ENCODE assay signal across 8 cellular contexts in genomic region chr7:77157446-77157845, GRCh38. TPM values are rescaled to one million over a fixed set of nuclear protein-coding genes. Genes with fewer than 3 reads are reported as not detected.
DNase-seq lines count a peak whose midpoint lies in the region; ATAC-seq, FAIRE-seq and TF ChIP-seq lines count a peak whose summit lies in the region.

No MANE protein-coding gene starts in this region.

- TF ChIP-seq CTCF in astrocyte (IDR thresholded peaks at IDR 0.05; ENCODE audit: insufficient read depth, low read depth, low read length) (no peak), endodermal cell (conservative IDR thresholded peaks at IDR 0.05) (no peak)

- H3K27me3 ChIP-seq in BLaER1 treated with 17β-estradiol and CSF1 and Interleukin-3, amounts not matched to agents 10 nM and 100 nM = no peaks in the 10 kb centered on the region
- H3K27me3 ChIP-seq in astrocyte (ENCODE audit: insufficient read depth, low read length) = no peaks in the 10 kb centered on the region
- H3K27me3 ChIP-seq in endodermal cell (ENCODE audit: control insufficient read depth, insufficient read depth, low read length, poor library complexity, severe bottlenecking) = no peaks in the 10 kb centered on the region
- no peaks in the 10 kb centered on the region for H3K27me3 ChIP-seq in H7 (ENCODE audit: control insufficient read depth, insufficient read depth, low read length)

- H3K36me3 Mint-ChIP-seq in astrocyte (ENCODE audit: low read depth, unreplicated experiment) = no peaks in the 10 kb centered on the region
- no peaks in the 10 kb centered on the region for H3K36me3 Mint-ChIP-seq in endodermal cell (ENCODE audit: low read depth)

- no peaks in the 10 kb centered on the region for H4K20me1 ChIP-seq in BLaER1 treated with 17β-estradiol and CSF1 and Interleukin-3, amounts not matched to agents 10 nM and 100 nM
- H4K20me1 ChIP-seq in astrocyte (ENCODE audit: insufficient read depth, low read length) = no peaks in the 10 kb centered on the region

- peak overlapping the region in 4 of 11 experiments; percentile 35 to 61 (median 54); a peak in 7 of 22 replicates for H3K9ac ChIP-seq in BLaER1 treated with 17β-estradiol and CSF1 and Interleukin-3, amounts not matched to agents 10 nM and 100 nM
- H3K9ac ChIP-seq in astrocyte (ENCODE audit: low read length) (no peak overlapping the region), endodermal cell (ENCODE audit: extremely low read depth, low read length, poor library complexity, severe bottlenecking) (no peak overlapping the region)

- H3K27me3 Mint-ChIP-seq in astrocyte (ENCODE audit: low read depth, unreplicated experiment) (no peaks in the 10 kb centered on the region), endodermal cell (ENCODE audit: insufficient read depth) (no peaks in the 10 kb centered on the region)

- ATAC-seq in GM19452 (IDR thresholded peaks at IDR 0.05; ENCODE audit: unreplicated experiment) (peak; percentile 72), HG03378 (IDR thresholded peaks at IDR 0.05; ENCODE audit: unreplicated experiment) (peak; percentile 56)

- peak; percentile 4 for DNase-seq in astrocyte (ENCODE audit: low read depth)
- no peak for DNase-seq in endodermal cell
- no peak for DNase-seq in H7
- DNase-seq in NCI-H2171 (lab: John Stamatoyannopoulos, UW) = no peak
- no peak for DNase-seq in stimulated activated naive CD4-positive, alpha-beta T cell treated with Interleukin-2 at 50 U/mL for 16 hours (lab: John Stamatoyannopoulos, UW)

- H3K27ac Mint-ChIP-seq in astrocyte (ENCODE audit: unreplicated experiment) (no peak overlapping the region), endodermal cell (no peak overlapping the region)

- H3K4me1 Mint-ChIP-seq in astrocyte (ENCODE audit: low read depth, unreplicated experiment) (no peaks in the 10 kb centered on the region), endodermal cell (peaks cover under 1% of the 10 kb centered on the region)

- no peak for FAIRE-seq in astrocyte (lab: Jason Lieb, UNC)

- peak overlapping the region in 7 of 11 experiments; percentile 2 to 83 (median 77); a peak in 11 of 22 replicates for H3K4me2 ChIP-seq in BLaER1 treated with 17β-estradiol and CSF1 and Interleukin-3, amounts not matched to agents 10 nM and 100 nM
- peak overlapping the region; percentile 33 for H3K4me2 ChIP-seq in astrocyte (ENCODE audit: low read length)

- 100% methylated on average over 1 of the region's 1 CpG; no CpG with 5 or more reads in 1 of the 2 experiments for WGBS in endodermal cell (ENCODE audit: insufficient coverage in 1 of 2, insufficient read length in 1 of 2), 2 experiments

- peak overlapping the region in 7 of 11 experiments; percentile 15 to 84 (median 73); a peak in 13 of 22 replicates for H3K27ac ChIP-seq in BLaER1 treated with 17β-estradiol and CSF1 and Interleukin-3, amounts not matched to agents 10 nM and 100 nM
- no peak overlapping the region for H3K27ac ChIP-seq in astrocyte (ENCODE audit: low read depth, low read length)
- no peak overlapping the region for H3K27ac ChIP-seq in endodermal cell (ENCODE audit: low read depth, low read length)

- H3K4me1 ChIP-seq in BLaER1 treated with 17β-estradiol and CSF1 and Interleukin-3, amounts not matched to agents 10 nM and 100 nM = peaks cover 0 to 36% (median 8%) of the 10 kb centered on the region in 10 experiments; a peak in 12 of 20 replicates
- H3K4me1 ChIP-seq in astrocyte (ENCODE audit: insufficient read depth, low read length) = peaks cover 4% of the 10 kb centered on the region
- no peaks in the 10 kb centered on the region for H3K4me1 ChIP-seq in endodermal cell (ENCODE audit: control insufficient read depth, insufficient read depth, low read length)

- no peak overlapping the region for H3K4me3 Mint-ChIP-seq in astrocyte (ENCODE audit: unreplicated experiment)
- no peak overlapping the region for H3K4me3 Mint-ChIP-seq in endodermal cell

- no peak overlapping the region for H2AFZ ChIP-seq in astrocyte (ENCODE audit: low read depth, low read length)

- H3K9me3 Mint-ChIP-seq in astrocyte (ENCODE audit: unreplicated experiment) (no peaks in the 10 kb centered on the region), endodermal cell (peaks cover 3% of the 10 kb centered on the region)

- H3K4me3 ChIP-seq in BLaER1 treated with 17β-estradiol and CSF1 and Interleukin-3, amounts not matched to agents 10 nM and 100 nM = no peak overlapping the region
- no peak overlapping the region for H3K4me3 ChIP-seq in astrocyte (ENCODE audit: insufficient read depth, low read depth, low read length)
- no peak overlapping the region for H3K4me3 ChIP-seq in endodermal cell (ENCODE audit: low read length)
- no peak overlapping the region for H3K4me3 ChIP-seq in H7 (ENCODE audit: insufficient read depth, low read depth, low read length)

- H3K9me3 ChIP-seq in BLaER1 treated with 17β-estradiol and CSF1 and Interleukin-3, amounts not matched to agents 10 nM and 100 nM (replicated peaks in 1 of 11) = peaks cover 0 to 7% (median 0%) of the 10 kb centered on the region in 11 experiments; a peak in 2 of 22 replicates
- H3K9me3 ChIP-seq in astrocyte (ENCODE audit: insufficient read depth, low read depth, low read length) (no peaks in the 10 kb centered on the region), endodermal cell (ENCODE audit: control insufficient read depth, low read length) (no peaks in the 10 kb centered on the region)

- H3K79me2 ChIP-seq in astrocyte (ENCODE audit: insufficient read depth, low read length) = no peaks in the 10 kb centered on the region

- H3K36me3 ChIP-seq in BLaER1 treated with 17β-estradiol and CSF1 and Interleukin-3, amounts not matched to agents 10 nM and 100 nM = no peaks in the 10 kb centered on the region
- H3K36me3 ChIP-seq in astrocyte (ENCODE audit: insufficient read depth, low read length) (no peaks in the 10 kb centered on the region), endodermal cell (ENCODE audit: control insufficient read depth, insufficient read depth, low read length) (no peaks in the 10 kb centered on the region), H7 (replicated peaks; ENCODE audit: control insufficient read depth, insufficient read depth, low read length) (no peaks in the 10 kb centered on the region)

RNA-seq across cellular contexts. Expression of gene CCDC146, which starts 35.0 kb away (rescaled TPM):
- total RNA-seq in astrocyte (1.8 and 2.0 TPM in 2 replicates), endodermal cell (1 to 10 TPM; 2.7 to 5.2 TPM)
- 4.2 TPM for polyA plus RNA-seq in endodermal cell (2013, experiment 1 of 2)
- 5.1 TPM for polyA plus RNA-seq in endodermal cell (2013, experiment 2 of 2)
- total RNA-seq in H7 (2014; rRNA removed; shearing (Covaris generic)) = 2.3 and 3.5 TPM in 2 replicates

RNA-seq across cellular contexts. Expression of gene FGL2, which starts 42.2 kb away (rescaled TPM):
- total RNA-seq in astrocyte (not detected in 2 replicates), endodermal cell (not detected)
- polyA plus RNA-seq in endodermal cell (2013, experiment 1 of 2) = not detected
- polyA plus RNA-seq in endodermal cell (2013, experiment 2 of 2) = not detected
- total RNA-seq in H7 (2014; rRNA removed; shearing (Covaris generic)) = not detected in 2 replicates

Comparison
In these comparisons a context has a peak if more than half of its experiments do, and no peak if none do; other contexts are left out.
1. H3K27ac ChIP-seq: peak in BLaER1 treated with 17β-estradiol and CSF1 and Interleukin-3, amounts not matched to agents 10 nM and 100 nM (7 of 11); none in astrocyte (single experiment) and endodermal cell (single experiment).